Comparison of ENCODE assay signal across 9 cellular contexts in the genomic region with DNA sequence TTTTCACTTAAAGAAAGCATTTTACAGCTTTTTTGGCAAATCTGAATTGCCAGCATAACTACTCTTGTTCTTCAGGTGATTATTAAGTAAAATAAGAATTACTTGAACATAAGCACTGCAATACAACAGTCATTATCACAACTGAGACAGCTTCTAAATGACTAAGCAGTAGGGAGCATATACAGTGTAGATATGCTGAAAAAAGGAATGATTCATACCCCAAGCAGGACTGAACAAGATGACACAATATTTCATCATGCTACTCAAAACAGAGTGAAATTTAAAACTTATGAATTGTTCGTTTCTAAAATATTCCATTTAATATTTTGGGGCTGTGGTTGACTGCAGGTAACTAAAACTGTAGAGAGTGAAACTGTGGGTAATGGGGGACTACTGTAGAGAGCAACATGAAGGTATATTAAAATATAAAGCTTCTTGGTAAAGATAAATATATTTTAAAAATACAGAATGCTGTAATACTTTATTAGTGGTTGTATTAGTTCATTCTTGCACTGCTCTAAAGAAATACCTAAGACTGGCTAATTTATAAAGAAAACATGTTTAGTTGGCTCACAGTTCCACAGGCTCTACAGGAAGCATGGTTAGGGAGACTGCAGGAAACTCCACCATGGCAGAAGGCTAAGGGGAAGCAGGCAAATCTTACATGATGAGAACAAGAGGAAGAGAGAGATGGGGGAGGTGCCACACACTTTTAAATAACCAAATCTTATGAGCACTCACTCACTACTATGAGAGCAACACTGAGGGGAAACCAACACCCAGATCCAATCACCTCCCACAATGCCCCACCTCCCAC.
DNase-seq lines count a peak whose midpoint lies in the region; ATAC-seq and TF ChIP-seq lines count a peak whose summit lies in the region.
"Had no signal": no experiment of that assay in that cellular context is flagged by ENCODE, and none has a peak within 500 bp of the region (broad histone marks: within the 10 kb centered on the region; RNA-seq: fewer than 3 reads in every experiment).

No MANE protein-coding gene starts in this region.

- WGBS in testis, 2 donors = 83 to 85% methylated on average over 1 of the region's 1 CpG

- no peaks in the 10 kb centered on the region for H3K4me1 Mint-ChIP-seq in natural killer cell
- H3K4me1 Mint-ChIP-seq: brain had no signal

- TF ChIP-seq CTCF in RWPE2 (IDR thresholded peaks at IDR 0.05; ENCODE audit: poor library complexity, severe bottlenecking) (no peak), natural killer cell (IDR thresholded peaks at IDR 0.05) (no peak), testis (IDR thresholded peaks at IDR 0.05) (no peak)

- H3K4me3 ChIP-seq in RWPE2 (ENCODE audit: severe bottlenecking) (no peak overlapping the region), testis (no peak overlapping the region)

- H3K27me3 ChIP-seq in RWPE2 (ENCODE audit: insufficient read depth, poor library complexity, severe bottlenecking) = no peaks in the 10 kb centered on the region
- H3K27me3 ChIP-seq in testis = no peaks in the 10 kb centered on the region

- intact Hi-C loops in cardiac septum (cut with DNase I) = no loop called here
- intact Hi-C loops in natural killer cell (cut with micrococcal nuclease) = no loop called here
- intact Hi-C loops in testis (cut with DNase I; ENCODE audit: low total_unique reads) = no loop called here

- H3K36me3 Mint-ChIP-seq in natural killer cell = peaks cover 9% of the 10 kb centered on the region
- H3K36me3 Mint-ChIP-seq: brain had no signal

- H3K36me3 ChIP-seq in RWPE2 (ENCODE audit: low read depth) = no peaks in the 10 kb centered on the region
- no peaks in the 10 kb centered on the region for H3K36me3 ChIP-seq in testis (ENCODE audit: low read depth, missing control alignments)

- DNase-seq in RWPE2 (ENCODE audit: low spot score) (no peak), kidney glomerular epithelial cell (lab: John Stamatoyannopoulos, UW) (peak; percentile 61), cardiac septum (ENCODE audit: low spot score) (no peak), natural killer cell (no peak), DMS153 (lab: John Stamatoyannopoulos, UW) (no peak), testis (no peak)

- no peak overlapping the region for H3K4me3 Mint-ChIP-seq in natural killer cell
- H3K4me3 Mint-ChIP-seq: brain had no signal

- H3K27me3 Mint-ChIP-seq in natural killer cell (ENCODE audit: low read depth in 2 of 2) = peaks cover 8 to 10% of the 10 kb centered on the region in 2 donors
- H3K27me3 Mint-ChIP-seq: brain had no signal

- H3K4me1 ChIP-seq in RWPE2 (ENCODE audit: insufficient read depth, poor library complexity, severe bottlenecking) = peaks cover 18% of the 10 kb centered on the region
- no peaks in the 10 kb centered on the region for H3K4me1 ChIP-seq in testis

- no peak for TF ChIP-seq POLR2A in testis (IDR thresholded peaks at IDR 0.05)

- H3K9me3 ChIP-seq in RWPE2 (ENCODE audit: severe bottlenecking) = peaks cover 7% of the 10 kb centered on the region
- H3K9me3 ChIP-seq in testis = no peaks in the 10 kb centered on the region

- no peak overlapping the region for H3K27ac Mint-ChIP-seq in natural killer cell
- H3K27ac Mint-ChIP-seq: brain had no signal

- H3K9me3 Mint-ChIP-seq in natural killer cell = peaks cover 11 to 14% of the 10 kb centered on the region in 2 donors

- ATAC-seq in GM18508 (IDR thresholded peaks at IDR 0.05; ENCODE audit: insufficient read depth, unreplicated experiment) (peak; percentile 61), HG02884 (IDR thresholded peaks at IDR 0.05; ENCODE audit: unreplicated experiment) (peak; percentile 67), RWPE2 (ENCODE audit: low read depth) (peak; percentile 98), natural killer cell (no peak)

- peak overlapping the region; percentile 80 for H3K27ac ChIP-seq in RWPE2 (ENCODE audit: poor library complexity, severe bottlenecking)
- H3K27ac ChIP-seq in testis = no peak overlapping the region

Comparison
In these comparisons a context has a peak if more than half of its experiments do, and no peak if none do; other contexts are left out.
1. ATAC-seq: peak in GM18508 (single experiment), HG02884 (single experiment) and RWPE2 (single experiment); none in natural killer cell (0 of 3).